In genomic region chr2:138250921-138251320, GRCh38 we compare ENCODE assay signal across 6 cellular contexts.
DNase-seq lines count a peak whose midpoint lies in the region; ATAC-seq, FAIRE-seq and TF ChIP-seq lines count a peak whose summit lies in the region.
"Not testable (repeated sequence)": the region's sequence is repeated elsewhere in the genome, so short reads cannot be mapped to it uniquely, and the experiment has no call there.

No MANE protein-coding gene starts in this region.

- RAD21 ChIA-PET in GM12878 (lab: Charles Lee; ENCODE audit: unreplicated experiment), result not testable (repeated sequence)

- not testable (repeated sequence) for DNase-seq in D721Med (ENCODE audit: insufficient read length, low spot score); H54 (ENCODE audit: insufficient read length, low spot score); RWPE2 (ENCODE audit: low spot score); GM12878 (ENCODE audit: low read depth, low spot score); frontal cortex (ENCODE audit: low spot score in 2 of 2); HepG2 (ENCODE audit: low spot score)

- not testable (repeated sequence) for BruUV-seq in GM12878 (replicated peaks; lab: Mats Ljungman, UMichigan); HepG2 (replicated peaks; lab: Mats Ljungman, UMichigan)

- not testable (repeated sequence) for H4K20me1 ChIP-seq in GM12878 (ENCODE audit: control insufficient read depth, insufficient read depth); HepG2 (ENCODE audit: insufficient read depth, low read length)

- ATAC-seq in RWPE2 (ENCODE audit: low read depth), result peak; percentile 56
- not testable (repeated sequence) for ATAC-seq in GM12878, HepG2

- TF ChIP-seq RAD21 in GM12878 (IDR thresholded peaks at IDR 0.05; ENCODE audit: insufficient read depth, low read depth, low read length); HepG2 (CRISPR knock-in tag; IDR thresholded peaks at IDR 0.05): not testable (repeated sequence)

- not testable (repeated sequence) for H3K79me2 ChIP-seq in GM12878 (ENCODE audit: control insufficient read depth, insufficient read depth, low read length); HepG2 (ENCODE audit: insufficient read depth, low read length)

- CTCF ChIA-PET in GM12878 (lab: Yijun Ruan, JAX); HepG2 (lab: Yijun Ruan, JAX; ENCODE audit: low intra/inter-chr PET ratio, low total read pairs): not testable (repeated sequence)

- TF ChIP-seq CTCF in D721Med (IDR thresholded peaks at IDR 0.05; ENCODE audit: insufficient read depth, missing control alignments); RWPE2 (IDR thresholded peaks at IDR 0.05; ENCODE audit: poor library complexity, severe bottlenecking); GM12878 (IDR thresholded peaks at IDR 0.05 in 2 of 3, conservative IDR thresholded peaks at IDR 0.05 in 1 of 3; ENCODE audit: control insufficient read depth in 2 of 3, extremely low read depth in 1 of 3, insufficient read depth in 1 of 3, low read depth in 3 of 3, low read length in 3 of 3); HepG2 (CRISPR knock-in tag; IDR thresholded peaks at IDR 0.05): not testable (repeated sequence)

- not testable (repeated sequence) for H3K4me2 ChIP-seq in GM12878 (ENCODE audit: control insufficient read depth, insufficient read depth); HepG2 (ENCODE audit: low read depth, low read length)

- not testable (repeated sequence) for H3K4me1 ChIP-seq in RWPE2 (ENCODE audit: insufficient read depth, poor library complexity, severe bottlenecking); GM12878 (ENCODE audit: control insufficient read depth, insufficient read depth, low read length)
- H3K4me1 ChIP-seq in HepG2 (ENCODE audit: insufficient read depth, low read length), result peaks cover 11% of the 10 kb centered on the region

- in situ Hi-C loops in GM12878 (cut with MboI); HepG2 (cut with HindIII; ENCODE audit: extremely low pct_ligation_motif_present, low pct_unique_long_range_greater_than_20kb): not testable (repeated sequence)

- FAIRE-seq in D721Med (lab: Jason Lieb, UNC), result peak; percentile 84
- peak; percentile 68 for FAIRE-seq in H54 (lab: Jason Lieb, UNC)
- peak; percentile 78 for FAIRE-seq in GM12878 (lab: Jason Lieb, UNC)
- peak; percentile 95 for FAIRE-seq in frontal cortex (lab: Jason Lieb, UNC)
- peak; percentile 36 for FAIRE-seq in HepG2 (lab: Jason Lieb, UNC)

- H3K27me3 ChIP-seq in RWPE2 (ENCODE audit: insufficient read depth, poor library complexity, severe bottlenecking); GM12878 (replicated peaks in 1 of 2; ENCODE audit: control insufficient read depth in 2 of 2, insufficient read depth in 2 of 2, low read length in 1 of 2); HepG2 (ENCODE audit: control insufficient read depth in 1 of 2, insufficient read depth in 2 of 2, low read length in 2 of 2): not testable (repeated sequence)

- POLR2A ChIA-PET in GM12878 (lab: Charles Lee); HepG2 (lab: Yijun Ruan, JAX): not testable (repeated sequence)

- not testable (repeated sequence) for TF ChIP-seq EP300 in GM12878 (IDR thresholded peaks at IDR 0.05; ENCODE audit: borderline replicate concordance in 1 of 2, control insufficient read depth in 1 of 2, low read depth in 2 of 2, low read length in 2 of 2); HepG2 (IDR thresholded peaks at IDR 0.05; ENCODE audit: low read depth in 2 of 2, low read length in 2 of 2); HepG2 (CRISPR knock-in tag; IDR thresholded peaks at IDR 0.05; ENCODE audit: borderline replicate concordance)

- not testable (repeated sequence) for TF ChIP-seq POLR2A in H54 (IDR thresholded peaks at IDR 0.05; ENCODE audit: low read depth, low read length); GM12878 (IDR thresholded peaks at IDR 0.05; ENCODE audit: low read depth, low read length); HepG2 (IDR thresholded peaks at IDR 0.05; ENCODE audit: insufficient read depth in 1 of 2, low read depth in 2 of 2, low read length in 2 of 2)

- SMC1A ChIA-PET in GM12878 (lab: Charles Lee; ENCODE audit: uncharacterized antibody, unreplicated experiment), result interaction anchor here (1.4 to 1.5 kb wide), 2 partner anchors 10 to 16 kb away, joined by 4 to 5 read pairs; no protein-coding TSS in a partner anchor

- not testable (repeated sequence) for H2AFZ ChIP-seq in GM12878 (ENCODE audit: control insufficient read depth, low read depth, low read length); HepG2 (ENCODE audit: low read length)

- H3K9ac ChIP-seq in GM12878 (ENCODE audit: control insufficient read depth, insufficient read depth, low read length); HepG2 (ENCODE audit: insufficient read depth, low read depth, low read length): not testable (repeated sequence)

- WGBS in GM12878 (ENCODE audit: insufficient coverage, insufficient replicate concordance, low lambda C conversion rate, missing lambda C conversion rate), result 65% methylated on average over 1 of the region's 3 CpGs
- 100% methylated on average over 1 of the region's 3 CpGs for WGBS in HepG2 (ENCODE audit: low lambda C conversion rate)

- not testable (repeated sequence) for H3K4me3 ChIP-seq in RWPE2 (ENCODE audit: severe bottlenecking); GM12878; HepG2 (replicated peaks in 1 of 3; ENCODE audit: insufficient read depth in 1 of 3, low read depth in 2 of 3, low read length in 3 of 3)

- not testable (repeated sequence) for H3K36me3 ChIP-seq in RWPE2 (ENCODE audit: low read depth); GM12878 (ENCODE audit: control insufficient read depth in 2 of 2, insufficient read depth in 2 of 2, low read length in 1 of 2); HepG2 (replicated peaks in 1 of 2; ENCODE audit: control insufficient read depth in 1 of 2, insufficient read depth in 2 of 2, low read length in 2 of 2)

- not testable (repeated sequence) for H3K27ac ChIP-seq in RWPE2 (ENCODE audit: poor library complexity, severe bottlenecking); GM12878 (ENCODE audit: control insufficient read depth, insufficient read depth); HepG2 (ENCODE audit: extremely low read length, insufficient read depth, low read length)

- intact Hi-C loops in GM12878 (cut with micrococcal nuclease; ENCODE audit: unreplicated experiment); HepG2 (cut with micrococcal nuclease; ENCODE audit: unreplicated experiment): not testable (repeated sequence)

- not testable (repeated sequence) for H3K9me3 ChIP-seq in RWPE2 (ENCODE audit: severe bottlenecking); GM12878 (replicated peaks; ENCODE audit: control insufficient read depth, insufficient read depth, low read length); HepG2 (ENCODE audit: low read length)
